ENCODE assay signal across 17 cellular contexts in the genomic region with DNA sequence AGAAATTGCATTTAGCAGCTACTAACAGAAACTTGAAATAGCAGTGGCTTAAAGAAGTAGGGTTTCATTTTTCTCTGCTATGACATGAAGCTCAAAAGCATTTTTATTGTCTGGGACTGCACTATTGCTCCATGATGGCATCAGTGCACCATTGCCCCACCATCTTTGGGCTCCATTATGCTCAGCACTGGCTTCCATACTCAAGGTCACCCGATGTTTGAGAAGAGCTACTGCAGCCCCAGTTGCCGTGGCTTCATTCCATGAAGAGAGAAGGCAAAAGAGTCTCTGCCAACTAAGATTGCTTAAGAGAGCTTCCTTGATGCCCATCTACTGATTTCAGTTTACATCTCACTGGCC.
"Had no signal": no experiment of that assay in that cellular context is flagged by ENCODE, and none has a peak within 500 bp of the region (broad histone marks: within the 10 kb centered on the region; RNA-seq: fewer than 3 reads in every experiment).

No MANE protein-coding gene starts in this region.

- H3K4me1 Mint-ChIP-seq: naive B cell; stimulated activated naive B cell treated with anti-CD40 and anti-IgM and Interleukin-4, amounts not matched to agents 10 μg/mL and 1 μg/mL and 100 μg/mL, for 72 hours had no signal

- H3K27me3 ChIP-seq: ascending aorta, cardiac muscle cell, dorsolateral prefrontal cortex, hepatocyte, pancreas, tibial artery had no signal

- H3K27ac Mint-ChIP-seq: naive B cell; stimulated activated naive B cell treated with anti-CD40 and anti-IgM and Interleukin-4, amounts not matched to agents 10 μg/mL and 1 μg/mL and 100 μg/mL, for 72 hours had no signal

- H3K4me1 ChIP-seq: ascending aorta, pancreas, tibial artery had no signal

- H3K9me3 Mint-ChIP-seq: naive B cell; stimulated activated naive B cell treated with anti-CD40 and anti-IgM and Interleukin-4, amounts not matched to agents 10 μg/mL and 1 μg/mL and 100 μg/mL, for 72 hours had no signal

- H3K27me3 Mint-ChIP-seq: naive B cell; stimulated activated naive B cell treated with anti-CD40 and anti-IgM and Interleukin-4, amounts not matched to agents 10 μg/mL and 1 μg/mL and 100 μg/mL, for 72 hours had no signal

- H3K9me3 ChIP-seq: ascending aorta, pancreas, tibial artery had no signal

- DNase-seq: activated CD4-positive, alpha-beta T cell treated with anti-CD3 and anti-CD28 coated beads, Interleukin-2, amount 50 U/mL, for 1 hour; activated CD4-positive, CD25-positive, alpha-beta regulatory T cell; activated CD8-positive, alpha-beta memory T cell treated with anti-CD3 and anti-CD28 coated beads for 24 hours; activated naive CD4-positive, alpha-beta T cell; dorsolateral prefrontal cortex; erythroblast; islet precursor cell; naive B cell; pancreas; stimulated activated CD4-positive, alpha-beta T cell treated with anti-CD3 and anti-CD28 coated beads, Interleukin-12 subunit alpha, Interleukin-12 subunit beta, amount 100 ng/mL, for 4 hours; stimulated activated naive B cell treated with anti-CD40 and anti-IgM and Interleukin-4, amounts not matched to agents 10 μg/mL and 1 μg/mL and 100 μg/mL, for 72 hours; T-helper 2 cell; tibial artery had no signal

- H3K4me3 Mint-ChIP-seq: naive B cell; stimulated activated naive B cell treated with anti-CD40 and anti-IgM and Interleukin-4, amounts not matched to agents 10 μg/mL and 1 μg/mL and 100 μg/mL, for 72 hours had no signal

- H3K4me3 ChIP-seq: ascending aorta, cardiac muscle cell, dorsolateral prefrontal cortex, hepatocyte, lung, pancreas, tibial artery had no signal

- H3K27ac ChIP-seq: ascending aorta, cardiac muscle cell, dorsolateral prefrontal cortex, hepatocyte, pancreas, tibial artery had no signal

- ATAC-seq: pancreas; stimulated activated naive B cell treated with anti-CD40 and anti-IgM and Interleukin-4, amounts not matched to agents 10 μg/mL and 1 μg/mL and 100 μg/mL, for 72 hours had no signal
